10 cellular contexts compared by ENCODE assay signal in the genomic region with DNA sequence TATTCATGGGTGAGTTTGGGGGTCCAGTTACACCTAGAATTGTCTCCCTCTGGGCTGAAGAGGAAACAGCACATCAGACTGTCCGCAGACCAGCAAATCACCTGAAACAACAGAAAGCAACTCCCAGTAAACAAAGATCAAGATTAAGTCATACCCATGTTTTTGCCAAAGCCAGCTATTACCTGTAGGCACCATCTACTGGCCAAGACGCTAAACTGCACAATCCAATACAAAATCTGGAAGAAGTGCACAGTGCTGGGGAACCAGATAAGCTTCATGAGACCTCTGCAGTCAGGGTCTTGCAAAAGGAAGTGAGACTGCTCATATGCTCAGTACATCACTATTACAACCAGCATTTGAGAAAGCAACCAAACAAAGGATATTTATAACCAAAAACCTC.
DNase-seq lines count a peak whose midpoint lies in the region; ATAC-seq, FAIRE-seq and TF ChIP-seq lines count a peak whose summit lies in the region.
"Had no signal": no experiment of that assay in that cellular context is flagged by ENCODE, and none has a peak within 500 bp of the region (broad histone marks: within the 10 kb centered on the region; RNA-seq: fewer than 3 reads in every experiment).

No MANE protein-coding gene starts in this region.

- H3K4me3 ChIP-seq in GM12865 (ENCODE audit: low read depth, low read length) (no peak overlapping the region), OCI-LY7 (ENCODE audit: low read depth, low read length, poor library complexity, severe bottlenecking) (no peak overlapping the region), keratinocyte (ENCODE audit: control insufficient read depth in 2 of 3, extremely low read depth in 1 of 3, insufficient read depth in 2 of 3, low read depth in 1 of 3, low read length in 3 of 3) (no peak overlapping the region), smooth muscle cell (no peak overlapping the region)

- DNase-seq in GM12865 (ENCODE audit: low read depth): peak; percentile 24
- no peak for DNase-seq in OCI-LY7 (ENCODE audit: low spot score)
- no peak for DNase-seq in keratinocyte (ENCODE audit: low read depth, low spot score)
- DNase-seq in activated CD4-positive, alpha-beta T cell treated with anti-CD3 and anti-CD28 coated beads, Interleukin-2, amount 50 U/mL, for 4 hours: no peak
- no peak for DNase-seq in dedifferentiated amniotic fluid mesenchymal stem cell (ENCODE audit: extremely low spot score)
- DNase-seq in smooth muscle cell (lab: John Stamatoyannopoulos, UW; ENCODE audit: unreplicated experiment): no peak
- DNase-seq: DMS79 treated with DMSO at 0.1 percent for 48 hours, occipital lobe had no signal

- CTCF ChIA-PET in OCI-LY7 (lab: Charles Lee; ENCODE audit: unreplicated experiment): no interaction called here

- 31% methylated on average over 2 of the region's 2 CpGs for WGBS in smooth muscle cell (ENCODE audit: low lambda C conversion rate)

- H3K4me1 ChIP-seq in OCI-LY7 (ENCODE audit: insufficient read depth, low read length, poor library complexity, severe bottlenecking): no peaks in the 10 kb centered on the region
- H3K4me1 ChIP-seq in keratinocyte (ENCODE audit: control insufficient read depth, extremely low read depth, insufficient read depth, low read length): no peaks in the 10 kb centered on the region
- H3K4me1 ChIP-seq in smooth muscle cell (ENCODE audit: low read depth): no peaks in the 10 kb centered on the region

- no peaks in the 10 kb centered on the region for H3K9me2 ChIP-seq in OCI-LY7 (ENCODE audit: insufficient read depth, low read length)

- H3K79me2 ChIP-seq in OCI-LY7 (ENCODE audit: insufficient read depth, low read depth, low read length): no peaks in the 10 kb centered on the region
- no peaks in the 10 kb centered on the region for H3K79me2 ChIP-seq in keratinocyte (ENCODE audit: control insufficient read depth, insufficient read depth, low read length)
- no peaks in the 10 kb centered on the region for H3K79me2 ChIP-seq in smooth muscle cell (ENCODE audit: low read depth)

- no peaks in the 10 kb centered on the region for H3K36me3 ChIP-seq in OCI-LY7 (ENCODE audit: insufficient read depth, low read length)
- H3K36me3 ChIP-seq in keratinocyte (ENCODE audit: control insufficient read depth in 2 of 2, extremely low read depth in 1 of 2, insufficient read depth in 2 of 2, low read length in 2 of 2): no peaks in the 10 kb centered on the region
- no peaks in the 10 kb centered on the region for H3K36me3 ChIP-seq in smooth muscle cell (ENCODE audit: low read depth)

- ATAC-seq in GM21515 (IDR thresholded peaks at IDR 0.05; ENCODE audit: unreplicated experiment) (peak; percentile 64), HG03521 (IDR thresholded peaks at IDR 0.05; ENCODE audit: unreplicated experiment) (no peak)

- intact Hi-C loops in OCI-LY7 (cut with micrococcal nuclease; ENCODE audit: unreplicated experiment): no loop called here

- H4K20me1 ChIP-seq in OCI-LY7 (ENCODE audit: insufficient read depth, low read length): no peaks in the 10 kb centered on the region
- H4K20me1 ChIP-seq in keratinocyte (ENCODE audit: control insufficient read depth, extremely low read depth, insufficient read depth, low read length): no peaks in the 10 kb centered on the region
- H4K20me1 ChIP-seq in smooth muscle cell (ENCODE audit: low read depth): no peaks in the 10 kb centered on the region

- POLR2A ChIA-PET in OCI-LY7 (lab: Charles Lee): no interaction called here

- H3F3A ChIP-seq in smooth muscle cell (ENCODE audit: low read depth): no peaks in the 10 kb centered on the region

- H3K9ac ChIP-seq in keratinocyte (ENCODE audit: control insufficient read depth, extremely low read depth, insufficient read depth, low read length) (no peak overlapping the region), smooth muscle cell (ENCODE audit: low read depth) (no peak overlapping the region)

- TF ChIP-seq CTCF in GM12865 (IDR thresholded peaks at IDR 0.05; ENCODE audit: insufficient read depth, low read depth, low read length, missing control alignments) (peak; percentile 28), OCI-LY7 (conservative IDR thresholded peaks at IDR 0.05; ENCODE audit: low read length) (peak; percentile 53), keratinocyte (optimal IDR thresholded peaks at IDR 0.05 in 1 of 3, IDR thresholded peaks at IDR 0.05 in 1 of 3, conservative IDR thresholded peaks at IDR 0.05 in 1 of 3; ENCODE audit: extremely low read depth in 1 of 3, insufficient read depth in 2 of 3, low read length in 3 of 3) (peak; percentile 22 to 60 (median 42)), smooth muscle cell (IDR thresholded peaks at IDR 0.05; ENCODE audit: borderline replicate concordance, insufficient read depth, poor library complexity, severe bottlenecking) (no peak)

- no TSS peak for BruUV-seq in OCI-LY7 (replicated peaks; lab: Mats Ljungman, UMichigan)

- H3K9me1 ChIP-seq in keratinocyte (ENCODE audit: control insufficient read depth, extremely low read depth, insufficient read depth, low read length): no peaks in the 10 kb centered on the region

- H3K4me2 ChIP-seq in OCI-LY7 (ENCODE audit: low read length) (no peak overlapping the region), keratinocyte (ENCODE audit: control insufficient read depth, extremely low read depth, insufficient read depth, low read depth, low read length) (no peak overlapping the region), smooth muscle cell (no peak overlapping the region)

- no peak overlapping the region for H3K27ac ChIP-seq in OCI-LY7 (ENCODE audit: low read depth, low read length, poor library complexity, severe bottlenecking)
- H3K27ac ChIP-seq in keratinocyte (ENCODE audit: control insufficient read depth, insufficient read depth, low read length): no peak overlapping the region
- no peak overlapping the region for H3K27ac ChIP-seq in smooth muscle cell (ENCODE audit: low read depth)

- dilution Hi-C loops in keratinocyte (cut with MboI; ENCODE audit: extremely low pct_ligation_motif_present, low sequenced_read_pairs): no loop called here

- H2AFZ ChIP-seq in OCI-LY7 (ENCODE audit: low read length): no peak overlapping the region
- no peak overlapping the region for H2AFZ ChIP-seq in keratinocyte (ENCODE audit: control insufficient read depth, low read length)
- no peak overlapping the region for H2AFZ ChIP-seq in smooth muscle cell (ENCODE audit: low read depth)

- H3K27me3 ChIP-seq in keratinocyte (ENCODE audit: control insufficient read depth, extremely low read depth, insufficient read depth, low read length) (no peaks in the 10 kb centered on the region), smooth muscle cell (ENCODE audit: low read depth) (no peaks in the 10 kb centered on the region)

- no peak for FAIRE-seq in keratinocyte (lab: Jason Lieb, UNC)

- H3K9me3 ChIP-seq in OCI-LY7 (ENCODE audit: low read length) (no peaks in the 10 kb centered on the region), keratinocyte (ENCODE audit: control insufficient read depth, low read depth, low read length) (no peaks in the 10 kb centered on the region), smooth muscle cell (replicated peaks; ENCODE audit: low read depth) (peaks cover 4% of the 10 kb centered on the region)
